In the genomic region with DNA sequence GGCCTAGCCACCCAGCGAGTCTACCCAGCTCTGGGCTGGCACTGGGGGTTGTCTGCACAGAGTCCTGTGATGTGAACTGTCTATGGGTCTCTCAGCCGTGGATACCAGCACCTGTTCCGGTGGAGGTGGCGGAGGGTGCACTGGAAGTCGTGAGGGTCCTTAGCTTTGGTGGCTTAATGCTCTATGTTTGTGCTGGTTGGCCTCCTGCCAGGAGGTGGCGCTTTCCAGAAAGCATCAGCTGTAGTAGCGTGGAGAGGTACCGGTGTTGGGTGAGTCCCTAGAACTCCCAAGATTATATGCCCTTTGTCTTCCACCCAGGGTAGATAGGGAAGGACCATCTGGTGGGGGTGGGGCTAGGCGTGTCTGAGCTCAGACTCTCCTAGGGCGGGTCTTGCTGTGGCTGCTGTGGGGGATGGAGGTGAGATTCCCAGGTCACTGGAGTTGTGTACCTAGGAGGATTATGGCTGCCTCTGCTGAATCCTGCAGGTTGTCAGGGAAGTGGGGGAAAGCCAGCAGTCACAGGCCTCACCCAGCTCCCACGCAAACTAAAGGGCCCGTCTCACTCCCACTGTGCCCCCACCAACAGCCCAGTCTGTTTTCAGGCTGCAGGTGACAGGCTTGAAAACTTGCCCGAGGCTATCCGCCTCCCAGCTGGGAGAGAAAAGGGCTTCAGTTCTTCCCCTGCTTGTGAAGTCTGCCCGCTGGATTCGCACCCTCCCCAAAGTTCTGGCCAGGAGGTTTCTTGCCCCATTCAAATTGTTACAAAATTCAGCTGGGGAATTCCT, we compare ENCODE assay signal across 9 cellular contexts. TPM values are rescaled to one million over a fixed set of nuclear protein-coding genes. Genes with fewer than 3 reads are reported as not detected.
DNase-seq lines count a peak whose midpoint lies in the region; ATAC-seq and TF ChIP-seq lines count a peak whose summit lies in the region.
"Not testable (repeated sequence)": the region's sequence is repeated elsewhere in the genome, so short reads cannot be mapped to it uniquely, and the experiment has no call there.
"Had no signal": no experiment of that assay in that cellular context is flagged by ENCODE, and none has a peak within 500 bp of the region (broad histone marks: within the 10 kb centered on the region; RNA-seq: fewer than 3 reads in every experiment).

No MANE protein-coding gene starts in this region.

- H3K4me1 ChIP-seq in body of pancreas = not testable (repeated sequence)

- not testable (repeated sequence) for H3K27me3 ChIP-seq in body of pancreas

- not testable (repeated sequence) for H3K36me3 ChIP-seq in body of pancreas (replicated peaks in 1 of 2; ENCODE audit: insufficient read depth in 1 of 2, low read depth in 2 of 2)

- intact Hi-C loops in body of pancreas (cut with DNase I) = not testable (repeated sequence)

- not testable (repeated sequence) for H3K4me3 Mint-ChIP-seq in activated CD8-positive, alpha-beta T cell treated with anti-CD3 and anti-CD28 coated beads, Interleukin-2, amount 10 ng/mL, durations not matched to agents 7 days and 5 days

- not testable (repeated sequence) for H3K36me3 Mint-ChIP-seq in activated CD8-positive, alpha-beta T cell treated with anti-CD3 and anti-CD28 coated beads, Interleukin-2, amount 10 ng/mL, durations not matched to agents 7 days and 5 days (ENCODE audit: low read depth)

- peak; percentile 61 for TF ChIP-seq CTCF in GM13977 (IDR thresholded peaks at IDR 0.05; ENCODE audit: extremely low read depth, insufficient read depth, missing control alignments)
- TF ChIP-seq CTCF in body of pancreas (IDR thresholded peaks at IDR 0.05) = not testable (repeated sequence)

- H3K27me3 Mint-ChIP-seq in activated CD8-positive, alpha-beta T cell treated with anti-CD3 and anti-CD28 coated beads, Interleukin-2, amount 10 ng/mL, durations not matched to agents 7 days and 5 days (ENCODE audit: low read depth) = peaks cover 41% of the 10 kb centered on the region

- 46 to 48% methylated on average over 8 to 16 of the region's 16 CpGs for WGBS in body of pancreas, 2 donors

- POLR2A ChIA-PET in activated CD8-positive, alpha-beta T cell treated with anti-CD3 and anti-CD28 coated beads, Interleukin-2, amount 10 ng/mL, durations not matched to agents 7 days and 5 days (lab: Charles Lee) = interaction anchor here (0.6 kb wide), 1 partner anchor 75 kb away, joined by 3 read pairs; no protein-coding TSS in a partner anchor

- H3K4me1 Mint-ChIP-seq in activated CD8-positive, alpha-beta T cell treated with anti-CD3 and anti-CD28 coated beads, Interleukin-2, amount 10 ng/mL, durations not matched to agents 7 days and 5 days (ENCODE audit: low read depth) = peaks cover 17% of the 10 kb centered on the region

- not testable (repeated sequence) for H3K9me3 ChIP-seq in body of pancreas

- not testable (repeated sequence) for TF ChIP-seq POLR2A in body of pancreas (IDR thresholded peaks at IDR 0.05)

- H3K27ac Mint-ChIP-seq in activated CD8-positive, alpha-beta T cell treated with anti-CD3 and anti-CD28 coated beads, Interleukin-2, amount 10 ng/mL, durations not matched to agents 7 days and 5 days = not testable (repeated sequence)

- in situ Hi-C loops in ACHN (cut with HindIII; ENCODE audit: low pct_ligation_motif_present, low pct_unique_long_range_greater_than_20kb, low sequenced_read_pairs) = not testable (repeated sequence)
- in situ Hi-C loops in GM13977 (cut with MboI; ENCODE audit: low pct_unique_long_range_greater_than_20kb, low sequenced_read_pairs, unreplicated experiment) = loop anchor here (10.0 kb wide), 1 partner anchor 336 kb away; no protein-coding TSS in a partner anchor

- not testable (repeated sequence) for H3K9me3 Mint-ChIP-seq in activated CD8-positive, alpha-beta T cell treated with anti-CD3 and anti-CD28 coated beads, Interleukin-2, amount 10 ng/mL, durations not matched to agents 7 days and 5 days (ENCODE audit: insufficient read depth)

- not testable (repeated sequence) for H3K27ac ChIP-seq in body of pancreas

- not testable (repeated sequence) for ATAC-seq in activated CD8-positive, alpha-beta T cell treated with anti-CD3 and anti-CD28 coated beads, Interleukin-2, amount 10 ng/mL, durations not matched to agents 7 days and 5 days; body of pancreas

- DNase-seq in ACHN (peak; percentile 3), NCI-H2029 (lab: John Stamatoyannopoulos, UW) (peak; percentile 7), SK-N-DZ (ENCODE audit: low spot score) (peak; percentile 75), body of pancreas (peak; percentile 23 to 41 (median 26)), kidney tubule cell (ENCODE audit: low spot score) (peak; percentile 21)
- DNase-seq in GM13977 (ENCODE audit: low spot score) = not testable (repeated sequence)
- peak; percentile 61 for DNase-seq in activated CD8-positive, alpha-beta T cell treated with anti-CD3 and anti-CD28 coated beads, Interleukin-2, amount 10 ng/mL, durations not matched to agents 7 days and 5 days
- DNase-seq in stimulated activated CD4-positive, alpha-beta T cell treated with anti-CD3 and anti-CD28 coated beads, Interleukin-2, amount 100 ng/mL, for 24 hours = peak; percentile 50 to 66

- H3K4me3 ChIP-seq in body of pancreas = not testable (repeated sequence)

- CTCF ChIA-PET in activated CD8-positive, alpha-beta T cell treated with anti-CD3 and anti-CD28 coated beads, Interleukin-2, amount 10 ng/mL, durations not matched to agents 7 days and 5 days (lab: Charles Lee) = interaction anchor here (0.7 to 2.4 kb wide), 15 partner anchors 51 to 317 kb away, joined by 3 to 5 read pairs (median 3); no protein-coding TSS in a partner anchor

RNA-seq across cellular contexts. Expression of gene PRND, which starts 37.6 kb away (rescaled TPM):
- not detected in 2 replicates for polyA plus RNA-seq in SK-N-DZ (2014; cell fraction: cytosol; rRNA removed)
- not detected in 2 replicates for polyA plus RNA-seq in SK-N-DZ (2014; cell fraction: nucleus; rRNA removed)
- not detected for total RNA-seq in activated CD8-positive, alpha-beta T cell treated with anti-CD3 and anti-CD28 coated beads, Interleukin-2, amount 10 ng/mL, durations not matched to agents 7 days and 5 days
- not detected for total RNA-seq in body of pancreas
- total RNA-seq: mesenteric fat pad had no signal
